9 cellular contexts compared by ENCODE assay signal in genomic region chr15:63194291-63194681, GRCh38. TPM values are rescaled to one million over a fixed set of nuclear protein-coding genes. Genes with fewer than 3 reads are reported as not detected.
DNase-seq lines count a peak whose midpoint lies in the region; ATAC-seq lines count a peak whose summit lies in the region.
"Had no signal": no experiment of that assay in that cellular context is flagged by ENCODE, and none has a peak within 500 bp of the region (broad histone marks: within the 10 kb centered on the region; RNA-seq: fewer than 3 reads in every experiment).

No MANE protein-coding gene starts in this region.

- H3K9ac ChIP-seq in muscle layer of colon (ENCODE audit: low read length) = no peak overlapping the region

- DNase-seq in stimulated activated naive CD8-positive, alpha-beta T cell treated with anti-CD3 and anti-CD28 coated beads, Interleukin-15, Interleukin-2, amounts not matched to agents 100 U/mL and 50 U/mL, for 24 hours = no peak
- no peak for DNase-seq in activated T-helper 2 cell treated with anti-CD3 and anti-CD28 coated beads, Interferon-gamma antibody, Interleukin-2, Interleukin-4, amounts not matched to agents 10 μg/mL and 5 μg/mL and 100 μg/mL, durations not matched to agents 14 hours and 24 hours and 36 hours (ENCODE audit: low spot score)
- DNase-seq in LoVo (ENCODE audit: low spot score) (no peak), activated gamma-delta T cell (lab: John Stamatoyannopoulos, UW) (no peak)

- intact Hi-C loops in activated T-helper 2 cell treated with anti-CD3 and anti-CD28 coated beads, Interferon-gamma antibody, Interleukin-2, Interleukin-4, amounts not matched to agents 10 μg/mL and 5 μg/mL and 100 μg/mL, durations not matched to agents 14 hours and 24 hours and 36 hours (cut with micrococcal nuclease) = loop anchor here (5.0 to 10.0 kb wide), 3 partner anchors 149 to 481 kb away; partner anchors contain the start of gene TPM1

- H3K36me3 Mint-ChIP-seq in stimulated activated naive CD8-positive, alpha-beta T cell treated with anti-CD3 and anti-CD28 coated beads, Interleukin-15, Interleukin-2, amounts not matched to agents 100 ng/mL and 50 ng/mL, for 24 hours (ENCODE audit: low read depth) = peaks cover 60% of the 10 kb centered on the region
- H3K36me3 Mint-ChIP-seq in activated T-helper 2 cell treated with anti-CD3 and anti-CD28 coated beads, Interferon-gamma antibody, Interleukin-2, Interleukin-4, amounts not matched to agents 10 μg/mL and 5 μg/mL and 100 μg/mL, durations not matched to agents 14 hours and 24 hours and 36 hours (ENCODE audit: low read depth) = peaks cover 80% of the 10 kb centered on the region

- no peaks in the 10 kb centered on the region for H3K36me3 ChIP-seq in muscle layer of colon (ENCODE audit: insufficient read depth, low read length)

- H3K4me3 Mint-ChIP-seq in stimulated activated naive CD8-positive, alpha-beta T cell treated with anti-CD3 and anti-CD28 coated beads, Interleukin-15, Interleukin-2, amounts not matched to agents 100 ng/mL and 50 ng/mL, for 24 hours = peak overlapping the region; percentile 100
- H3K4me3 Mint-ChIP-seq in activated T-helper 2 cell treated with anti-CD3 and anti-CD28 coated beads, Interferon-gamma antibody, Interleukin-2, Interleukin-4, amounts not matched to agents 10 μg/mL and 5 μg/mL and 100 μg/mL, durations not matched to agents 14 hours and 24 hours and 36 hours (ENCODE audit: low read depth) = peak overlapping the region; percentile 96

- H3K27ac ChIP-seq in muscle layer of colon (ENCODE audit: low read depth, low read length) = peak overlapping the region; percentile 66

- H3K4me1 Mint-ChIP-seq in stimulated activated naive CD8-positive, alpha-beta T cell treated with anti-CD3 and anti-CD28 coated beads, Interleukin-15, Interleukin-2, amounts not matched to agents 100 ng/mL and 50 ng/mL, for 24 hours (ENCODE audit: low read depth) = peaks cover 79% of the 10 kb centered on the region
- H3K4me1 Mint-ChIP-seq in activated T-helper 2 cell treated with anti-CD3 and anti-CD28 coated beads, Interferon-gamma antibody, Interleukin-2, Interleukin-4, amounts not matched to agents 10 μg/mL and 5 μg/mL and 100 μg/mL, durations not matched to agents 14 hours and 24 hours and 36 hours (ENCODE audit: low read depth) = peaks cover 68% of the 10 kb centered on the region

- H3K27ac Mint-ChIP-seq in stimulated activated naive CD8-positive, alpha-beta T cell treated with anti-CD3 and anti-CD28 coated beads, Interleukin-15, Interleukin-2, amounts not matched to agents 100 ng/mL and 50 ng/mL, for 24 hours = peak overlapping the region; percentile 99
- H3K27ac Mint-ChIP-seq in activated T-helper 2 cell treated with anti-CD3 and anti-CD28 coated beads, Interferon-gamma antibody, Interleukin-2, Interleukin-4, amounts not matched to agents 10 μg/mL and 5 μg/mL and 100 μg/mL, durations not matched to agents 14 hours and 24 hours and 36 hours = peak overlapping the region; percentile 69

- no peaks in the 10 kb centered on the region for H3K27me3 ChIP-seq in muscle layer of colon (ENCODE audit: control insufficient read depth in 1 of 2, insufficient read depth in 2 of 2, low read length in 2 of 2)

- no peaks in the 10 kb centered on the region for H3K27me3 Mint-ChIP-seq in stimulated activated naive CD8-positive, alpha-beta T cell treated with anti-CD3 and anti-CD28 coated beads, Interleukin-15, Interleukin-2, amounts not matched to agents 100 ng/mL and 50 ng/mL, for 24 hours
- no peaks in the 10 kb centered on the region for H3K27me3 Mint-ChIP-seq in activated T-helper 2 cell treated with anti-CD3 and anti-CD28 coated beads, Interferon-gamma antibody, Interleukin-2, Interleukin-4, amounts not matched to agents 10 μg/mL and 5 μg/mL and 100 μg/mL, durations not matched to agents 14 hours and 24 hours and 36 hours (ENCODE audit: low read depth)

- H3K4me1 ChIP-seq in muscle layer of colon (ENCODE audit: insufficient read depth, low read length) = peaks cover 44% of the 10 kb centered on the region

- no peaks in the 10 kb centered on the region for H3K9me3 Mint-ChIP-seq in stimulated activated naive CD8-positive, alpha-beta T cell treated with anti-CD3 and anti-CD28 coated beads, Interleukin-15, Interleukin-2, amounts not matched to agents 100 ng/mL and 50 ng/mL, for 24 hours
- no peaks in the 10 kb centered on the region for H3K9me3 Mint-ChIP-seq in activated T-helper 2 cell treated with anti-CD3 and anti-CD28 coated beads, Interferon-gamma antibody, Interleukin-2, Interleukin-4, amounts not matched to agents 10 μg/mL and 5 μg/mL and 100 μg/mL, durations not matched to agents 14 hours and 24 hours and 36 hours
- H3K9me3 Mint-ChIP-seq: neural crest cell had no signal

- H3K4me3 ChIP-seq in muscle layer of colon (ENCODE audit: low read depth in 1 of 2, low read length in 2 of 2) = no peak overlapping the region

- ATAC-seq in stimulated activated naive CD8-positive, alpha-beta T cell treated with anti-CD3 and anti-CD28 coated beads, Interleukin-15, Interleukin-2, amounts not matched to agents 100 U/mL and 50 U/mL, for 24 hours = no peak
- no peak for ATAC-seq in GM21528 (IDR thresholded peaks at IDR 0.05; ENCODE audit: low FRiP score, unreplicated experiment)
- no peak for ATAC-seq in HG03571 (IDR thresholded peaks at IDR 0.05; ENCODE audit: unreplicated experiment)

- H3K9me3 ChIP-seq in muscle layer of colon (ENCODE audit: low read length) = no peaks in the 10 kb centered on the region

RNA-seq across cellular contexts. Expression of gene RAB8B, which starts 4.9 kb away (rescaled TPM):
- total RNA-seq in activated T-helper 2 cell treated with anti-CD3 and anti-CD28 coated beads, Interferon-gamma antibody, Interleukin-2, Interleukin-4, amounts not matched to agents 10 μg/mL and 5 μg/mL and 100 μg/mL, durations not matched to agents 14 hours and 24 hours and 36 hours = 214 TPM in 2 replicates

RNA-seq across cellular contexts. Expression of gene RPS27L, which starts 37.0 kb away (rescaled TPM):
- total RNA-seq in activated T-helper 2 cell treated with anti-CD3 and anti-CD28 coated beads, Interferon-gamma antibody, Interleukin-2, Interleukin-4, amounts not matched to agents 10 μg/mL and 5 μg/mL and 100 μg/mL, durations not matched to agents 14 hours and 24 hours and 36 hours = 164 and 167 TPM in 2 replicates
